ENCODE assay signal across 8 cellular contexts in genomic region chr18:57630002-57630758, GRCh38. TPM values are rescaled to one million over a fixed set of nuclear protein-coding genes. Genes with fewer than 3 reads are reported as not detected.
DNase-seq lines count a peak whose midpoint lies in the region; ATAC-seq, FAIRE-seq and TF ChIP-seq lines count a peak whose summit lies in the region.

No MANE protein-coding gene starts in this region.

- peak overlapping the region; percentile 93 for H3K4me3 Mint-ChIP-seq in endothelial cell (ENCODE audit: unreplicated experiment)
- H3K4me3 Mint-ChIP-seq in mesothelial cell of epicardium: peak overlapping the region; percentile 94

- H3K9me3 Mint-ChIP-seq in endothelial cell (ENCODE audit: unreplicated experiment) (no peaks in the 10 kb centered on the region), mesothelial cell of epicardium (no peaks in the 10 kb centered on the region)

- H3K27ac Mint-ChIP-seq in endothelial cell (ENCODE audit: unreplicated experiment): peak overlapping the region; percentile 84
- peak overlapping the region; percentile 98 for H3K27ac Mint-ChIP-seq in mesothelial cell of epicardium

- H3K4me3 ChIP-seq in HUES6 (ENCODE audit: low read depth, low read length): peak overlapping the region; percentile 72
- peak overlapping the region; percentile 46 for H3K4me3 ChIP-seq in NT2/D1 (ENCODE audit: insufficient read length, low read depth)

- 0 out of 2 replicates have a peak, but pooled peaks cover 3% of the 10 kb centered on the region for H3K36me3 ChIP-seq in HUES6 (ENCODE audit: control insufficient read depth, insufficient read depth, low read length)
- no peaks in the 10 kb centered on the region for H3K36me3 ChIP-seq in NT2/D1 (ENCODE audit: insufficient read depth, insufficient read length, low read length)

- H3K36me3 Mint-ChIP-seq in endothelial cell (ENCODE audit: low read depth, unreplicated experiment) (peaks cover 9% of the 10 kb centered on the region), mesothelial cell of epicardium (peaks cover 5% of the 10 kb centered on the region)

- FAIRE-seq in D721Med (lab: Jason Lieb, UNC): no peak

- ATAC-seq in GM21447 (IDR thresholded peaks at IDR 0.05; ENCODE audit: unreplicated experiment): peak; percentile 89

- H3K27me3 Mint-ChIP-seq in endothelial cell (ENCODE audit: unreplicated experiment) (peaks cover 3% of the 10 kb centered on the region), mesothelial cell of epicardium (ENCODE audit: low read depth) (no peaks in the 10 kb centered on the region)

- TF ChIP-seq CTCF in D721Med (IDR thresholded peaks at IDR 0.05; ENCODE audit: insufficient read depth, missing control alignments): peak; percentile 65
- TF ChIP-seq CTCF in endothelial cell (IDR thresholded peaks at IDR 0.05; ENCODE audit: unreplicated experiment): peak; percentile 35
- TF ChIP-seq CTCF in mesothelial cell of epicardium (IDR thresholded peaks at IDR 0.05; ENCODE audit: unreplicated experiment): no peak

- H3K9me3 ChIP-seq in HUES6 (ENCODE audit: control insufficient read depth, insufficient read depth, low read depth, low read length): no peaks in the 10 kb centered on the region
- H3K9me3 ChIP-seq in NT2/D1 (ENCODE audit: insufficient read depth, low read length): no peaks in the 10 kb centered on the region

- H3K4me1 ChIP-seq in HUES6 (ENCODE audit: control insufficient read depth, insufficient read depth, low read length): peaks cover 7% of the 10 kb centered on the region
- H3K4me1 ChIP-seq in NT2/D1 (ENCODE audit: insufficient read depth, insufficient read length): no peaks in the 10 kb centered on the region

- DNase-seq in D721Med (ENCODE audit: insufficient read length, low spot score): peak; percentile 100
- DNase-seq in NT2/D1 (ENCODE audit: low read depth, low spot score): peak; percentile 77
- peak; percentile 94 for DNase-seq in activated CD8-positive, alpha-beta memory T cell treated with anti-CD3 and anti-CD28 coated beads, Interleukin-2, amount 50 U/mL, for 4 hours
- peak; percentile 93 for DNase-seq in endothelial cell (ENCODE audit: low spot score)
- peak; percentile 78 to 90 for DNase-seq in mesothelial cell of epicardium (ENCODE audit: low spot score in 2 of 2, unreplicated experiment in 2 of 2)
- peak; percentile 88 to 90 for DNase-seq in stimulated activated CD8-positive, alpha-beta memory T cell treated with anti-CD3 and anti-CD28 coated beads, Interleukin-15, amount 100 ng/mL, for 4 hours (ENCODE audit: low read depth in 2 of 2)

- peak overlapping the region; percentile 26; the same call in 1 of the 2 replicates for H3K27ac ChIP-seq in HUES6 (ENCODE audit: low read depth, low read length)

- H3K27me3 ChIP-seq in HUES6 (ENCODE audit: control insufficient read depth, insufficient read depth, low read length): no peaks in the 10 kb centered on the region
- no peaks in the 10 kb centered on the region for H3K27me3 ChIP-seq in NT2/D1 (ENCODE audit: insufficient read depth, insufficient read length)

- H3K4me1 Mint-ChIP-seq in endothelial cell (ENCODE audit: unreplicated experiment) (peaks cover 9% of the 10 kb centered on the region), mesothelial cell of epicardium (peaks cover 20% of the 10 kb centered on the region)

- H3K9ac ChIP-seq in HUES6 (ENCODE audit: low read length) (peak overlapping the region; percentile 72), NT2/D1 (ENCODE audit: insufficient read length, low read depth) (peak overlapping the region; percentile 80)

RNA-seq across cellular contexts. Expression of gene NARS1, which starts 8.5 kb away (rescaled TPM):
- 101 TPM for total RNA-seq in endothelial cell (ENCODE audit: unreplicated experiment)
- total RNA-seq in mesothelial cell of epicardium: 83.1 to 94.3 TPM (median 86.6 TPM) in 3 replicates

RNA-seq across cellular contexts. Expression of gene FECH, which starts 43.7 kb away (rescaled TPM):
- 51.6 TPM for total RNA-seq in endothelial cell (ENCODE audit: unreplicated experiment)
- 28.3 to 31.1 TPM (median 29.4 TPM) in 3 replicates for total RNA-seq in mesothelial cell of epicardium

Comparison
In these comparisons a context has a peak if more than half of its experiments do, and no peak if none do; other contexts are left out.
1. Peak in every context shown above with its lines: DNase-seq, ATAC-seq, H3K4me3 ChIP-seq and H3K27ac ChIP-seq.